8 cellular contexts compared by ENCODE assay signal in genomic region chr14:23056956-23057756, GRCh38. TPM values are rescaled to one million over a fixed set of nuclear protein-coding genes. Genes with fewer than 3 reads are reported as not detected.
A peak's percentile ranks its signal among the peaks of the same experiment; 100 is the strongest.
DNase-seq lines count a peak whose midpoint lies in the region; ATAC-seq, FAIRE-seq and TF ChIP-seq lines count a peak whose summit lies in the region.

Gene CDH24 (minus strand): TSS chr14:23057520. CDS start chr14:23055733, 1,787 bp downstream.

- H3K36me3 Mint-ChIP-seq in astrocyte (ENCODE audit: low read depth, unreplicated experiment) = peaks cover 16% of the 10 kb centered on the region

- no CpG with 5 or more reads among the region's 73 CpGs for WGBS in iPS DF 6.9 (ENCODE audit: insufficient coverage, insufficient read length)

- peaks cover 26% of the 10 kb centered on the region for H3K4me1 Mint-ChIP-seq in astrocyte (ENCODE audit: low read depth, unreplicated experiment)

- peak; percentile 36 for TF ChIP-seq POLR2A in HCT116 (IDR thresholded peaks at IDR 0.05; ENCODE audit: borderline replicate concordance, extremely low read depth, insufficient read depth, insufficient read length)

- intact Hi-C loops in HCT116 (cut with micrococcal nuclease) = loop anchor here (5.0 kb wide), 2 partner anchors 50 to 500 kb away; no protein-coding TSS in a partner anchor

- CTCF ChIA-PET in HCT116 (lab: Charles Lee) = interaction anchor here (0.5 to 9.9 kb wide), 33 partner anchors 8 to 498 kb away, joined by 3 to 175 read pairs (median 5); partner anchors contain the start of genes ACIN1, AJUBA, C14orf119 and LRP10

- no peaks in the 10 kb centered on the region for H3K27me3 ChIP-seq in HCT116 (ENCODE audit: insufficient read depth, low read length)
- H3K27me3 ChIP-seq in astrocyte (ENCODE audit: insufficient read depth, low read length) = no peaks in the 10 kb centered on the region
- H3K27me3 ChIP-seq in iPS DF 6.9 (ENCODE audit: control insufficient read depth, insufficient read depth, low read length) = no peaks in the 10 kb centered on the region
- H3K27me3 ChIP-seq in skeletal muscle satellite cell (ENCODE audit: control insufficient read depth, insufficient read depth, low read length) = no peaks in the 10 kb centered on the region

- no peaks in the 10 kb centered on the region for H3K9me3 Mint-ChIP-seq in astrocyte (ENCODE audit: unreplicated experiment)

- peak; percentile 69 for ATAC-seq in HCT116

- H3K4me3 ChIP-seq in HCT116 (replicated peaks in 1 of 2; ENCODE audit: low read depth in 1 of 2, low read length in 2 of 2) (peak within 1 kb of the TSS; percentile 59 to 61), astrocyte (ENCODE audit: insufficient read depth, low read depth, low read length) (peak within 1 kb of the TSS; percentile 57), iPS DF 6.9 (ENCODE audit: low read length) (peak within 1 kb of the TSS; percentile 70; the same call in 1 of the 2 replicates), skeletal muscle satellite cell (ENCODE audit: low read length) (peak within 1 kb of the TSS; percentile 69)

- peak within 1 kb of the TSS; percentile 84 for H3K27ac ChIP-seq in HCT116 (ENCODE audit: low read depth, low read length)
- H3K27ac ChIP-seq in astrocyte (ENCODE audit: low read depth, low read length) = peak within 1 kb of the TSS; percentile 45
- H3K27ac ChIP-seq in iPS DF 6.9 (ENCODE audit: low read length) = no peak within 1 kb of the TSS

- H3K4me3 Mint-ChIP-seq in astrocyte (ENCODE audit: unreplicated experiment) = peak within 1 kb of the TSS; percentile 85

- DNase-seq in Caki2 (ENCODE audit: low read depth) (peak; percentile 70), HCT116 (ENCODE audit: low read depth, low spot score) (no peak), RPMI7951 (ENCODE audit: low read depth) (peak; percentile 76), astrocyte (ENCODE audit: low read depth) (peak; percentile 34), iPS DF 6.9 (ENCODE audit: low read depth, low spot score) (no peak), superior temporal gyrus (ENCODE audit: extremely low spot score) (no peak)
- no peak for DNase-seq in stimulated activated naive CD4-positive, alpha-beta T cell (lab: John Stamatoyannopoulos, UW)

- TF ChIP-seq RAD21 in HCT116 (IDR thresholded peaks at IDR 0.05; ENCODE audit: low read depth) = no peak

- BruUV-seq in HCT116 (replicated peaks; lab: Mats Ljungman, UMichigan) = no TSS peak

- no peaks in the 10 kb centered on the region for H4K20me1 ChIP-seq in HCT116 (ENCODE audit: insufficient read depth)
- H4K20me1 ChIP-seq in astrocyte (ENCODE audit: insufficient read depth, low read length) = peaks cover 27% of the 10 kb centered on the region

- H3K9me2 ChIP-seq in HCT116 (ENCODE audit: insufficient read depth) = no peaks in the 10 kb centered on the region

- peaks cover 16 to 36% of the 10 kb centered on the region in 2 experiments for H3K4me1 ChIP-seq in HCT116 (ENCODE audit: control insufficient read depth in 1 of 2, insufficient read depth in 2 of 2, low read length in 2 of 2)
- H3K4me1 ChIP-seq in astrocyte (ENCODE audit: insufficient read depth, low read length) = peaks cover 23% of the 10 kb centered on the region
- peaks cover 6% of the 10 kb centered on the region; the same call in 1 of the 2 replicates for H3K4me1 ChIP-seq in iPS DF 6.9 (ENCODE audit: control insufficient read depth, insufficient read depth, low read length)
- H3K4me1 ChIP-seq in skeletal muscle satellite cell (ENCODE audit: control insufficient read depth, insufficient read depth, low read length) = peaks cover 30% of the 10 kb centered on the region

- RAD21 ChIA-PET in HCT116 (lab: Charles Lee; ENCODE audit: low non-redundant PET in 1 of 2, low total read pairs in 2 of 2, uncharacterized antibody in 2 of 2, unreplicated experiment in 2 of 2) = interaction anchor here (0.9 to 2.2 kb wide), 10 partner anchors 12 to 85 kb away, joined by 3 to 12 read pairs (median 4); partner anchors contain the start of gene AJUBA (in 1 of the 2)

- peak within 1 kb of the TSS; percentile 72 for H3K27ac Mint-ChIP-seq in astrocyte (ENCODE audit: unreplicated experiment)

- H3K36me3 ChIP-seq in HCT116 (ENCODE audit: control insufficient read depth in 1 of 2, insufficient read depth in 2 of 2, low read length in 2 of 2) (peaks cover 19% of the 10 kb centered on the region in 2 experiments; a peak in 3 of 4 replicates), astrocyte (ENCODE audit: insufficient read depth, low read length) (peaks cover 23% of the 10 kb centered on the region), iPS DF 6.9 (ENCODE audit: control insufficient read depth, insufficient read depth, low read length) (peaks cover 16% of the 10 kb centered on the region), skeletal muscle satellite cell (ENCODE audit: insufficient read depth, low read length) (peaks cover 23% of the 10 kb centered on the region)

- H2AFZ ChIP-seq in HCT116 (ENCODE audit: low read depth, low read length, poor library complexity, severe bottlenecking) = no peak within 1 kb of the TSS
- no peak within 1 kb of the TSS for H2AFZ ChIP-seq in astrocyte (ENCODE audit: low read depth, low read length)

- no peak for FAIRE-seq in astrocyte (lab: Jason Lieb, UNC)

- POLR2A ChIA-PET in HCT116 (lab: Charles Lee) = interaction anchor here (0.6 to 1.7 kb wide), 7 partner anchors 9 to 495 kb away, joined by 3 to 10 read pairs (median 5); no protein-coding TSS in a partner anchor

- in situ Hi-C loops in Caki2 (cut with HindIII; ENCODE audit: low pct_unique_long_range_greater_than_20kb, low sequenced_read_pairs) = no loop called here

- TF ChIP-seq CTCF in HCT116 (IDR thresholded peaks at IDR 0.05 in 2 of 3, conservative IDR thresholded peaks at IDR 0.05 in 1 of 3; ENCODE audit: borderline replicate concordance in 1 of 3, insufficient read depth in 1 of 3, low read depth in 2 of 3, low read length in 2 of 3) (no peak), astrocyte (IDR thresholded peaks at IDR 0.05; ENCODE audit: insufficient read depth, low read depth, low read length) (no peak)

- H3K4me2 ChIP-seq in HCT116 (ENCODE audit: low read length) = peak within 1 kb of the TSS; percentile 95
- H3K4me2 ChIP-seq in astrocyte (ENCODE audit: low read length) = peak within 1 kb of the TSS; percentile 99
- H3K4me2 ChIP-seq in skeletal muscle satellite cell (ENCODE audit: low read length) = peak within 1 kb of the TSS; percentile 95

- H3K9ac ChIP-seq in HCT116 (ENCODE audit: low read length) = peak within 1 kb of the TSS; percentile 63
- peak within 1 kb of the TSS; percentile 74 for H3K9ac ChIP-seq in astrocyte (ENCODE audit: low read length)
- H3K9ac ChIP-seq in skeletal muscle satellite cell (ENCODE audit: low read depth, low read length) = peak within 1 kb of the TSS; percentile 73

- H3K27me3 Mint-ChIP-seq in astrocyte (ENCODE audit: low read depth, unreplicated experiment) = no peaks in the 10 kb centered on the region

- H3K79me2 ChIP-seq in HCT116 (ENCODE audit: insufficient read depth, low read length) (peaks cover 7% of the 10 kb centered on the region; the same call in 1 of the 2 replicates), astrocyte (ENCODE audit: insufficient read depth, low read length) (peaks cover 8% of the 10 kb centered on the region)

- no peaks in the 10 kb centered on the region for H3K9me3 ChIP-seq in HCT116 (ENCODE audit: control insufficient read depth in 1 of 2, insufficient read depth in 1 of 2, low read depth in 1 of 2, low read length in 2 of 2)
- no peaks in the 10 kb centered on the region for H3K9me3 ChIP-seq in astrocyte (ENCODE audit: insufficient read depth, low read depth, low read length)
- H3K9me3 ChIP-seq in iPS DF 6.9 (ENCODE audit: control insufficient read depth, insufficient read depth, low read length) = no peaks in the 10 kb centered on the region
- H3K9me3 ChIP-seq in skeletal muscle satellite cell (replicated peaks; ENCODE audit: low read length) = no peaks in the 10 kb centered on the region

TF ChIP-seq in HCT116, 20 proteins besides CTCF, POLR2A, EP300 and RAD21 (continues in another document):
- TF ChIP-seq REST (IDR thresholded peaks at IDR 0.05; ENCODE audit: low read depth) (no peak), ZNF274 (IDR thresholded peaks at IDR 0.05; ENCODE audit: low read depth, low read length) (no peak), TCF7L2 (IDR thresholded peaks at IDR 0.05; ENCODE audit: borderline replicate concordance, extremely low read depth, insufficient read depth, insufficient read length) (peak; percentile 29), FOSL1 (IDR thresholded peaks at IDR 0.05; ENCODE audit: low read depth) (no peak), YY1 (IDR thresholded peaks at IDR 0.05; ENCODE audit: extremely low read depth, insufficient replicate concordance, low read depth, low read length) (no peak), EGR1 (IDR thresholded peaks at IDR 0.05; ENCODE audit: low read depth) (0 out of 2 replicates have a peak, but pooled peaks have one; percentile 48)

RNA-seq across cellular contexts. Expression of gene CDH24, which starts in this region (rescaled TPM):
- total RNA-seq in Caki2 (2014; rRNA removed; shearing (Covaris generic); ENCODE audit: low replicate concordance) = 7.6 and 9.5 TPM in 2 replicates
- total RNA-seq in HCT116 (2021; ENCODE audit: unreplicated experiment) (19.3 TPM), astrocyte (17.4 and 22.2 TPM in 2 replicates)
- polyA plus RNA-seq in HCT116 (2012) = 10.7 and 11.9 TPM in 2 replicates
- 6.7 and 8.3 TPM in 2 replicates for total RNA-seq in RPMI7951 (2014; rRNA removed; shearing (Covaris generic))
- total RNA-seq in skeletal muscle satellite cell (2012; rRNA removed) = 3.5 and 4.1 TPM in 2 replicates

Comparison
In these comparisons a context has a peak if more than half of its experiments do, and no peak if none do; other contexts are left out.
1. DNase-seq: peak in Caki2 (single experiment), RPMI7951 (single experiment) and astrocyte (single experiment); none in HCT116 (single experiment), iPS DF 6.9 (single experiment), stimulated activated naive CD4-positive, alpha-beta T cell (0 of 6) and superior temporal gyrus (single experiment).
2. Peak in every context shown above with its lines, with median percentiles within 50 percentile points of each other: H3K4me2 ChIP-seq, H3K4me3 ChIP-seq and H3K9ac ChIP-seq.